10 cellular contexts compared by ENCODE assay signal in the genomic region with DNA sequence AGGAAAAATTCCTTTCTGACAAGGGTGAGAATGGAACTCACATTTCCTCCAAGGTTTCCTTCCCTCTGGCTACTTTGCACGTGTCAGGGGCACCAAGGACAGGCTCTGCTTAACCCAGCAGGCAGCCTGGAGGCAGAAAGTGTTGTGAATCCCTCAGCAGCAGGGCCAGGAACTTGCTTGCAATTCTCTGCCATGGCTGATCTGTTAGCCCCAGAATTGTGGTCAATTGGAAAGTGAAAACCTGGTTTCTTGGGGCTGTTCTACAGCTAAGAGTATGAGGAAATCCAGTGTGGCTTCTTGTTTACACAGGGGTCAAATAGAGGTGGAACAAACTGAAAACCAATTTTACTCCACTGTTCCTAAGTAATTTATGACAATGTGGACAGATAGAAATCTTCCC. TPM values are rescaled to one million over a fixed set of nuclear protein-coding genes. Genes with fewer than 3 reads are reported as not detected.
DNase-seq lines count a peak whose midpoint lies in the region; ATAC-seq and TF ChIP-seq lines count a peak whose summit lies in the region.
"Had no signal": no experiment of that assay in that cellular context is flagged by ENCODE, and none has a peak within 500 bp of the region (broad histone marks: within the 10 kb centered on the region; RNA-seq: fewer than 3 reads in every experiment).

No MANE protein-coding gene starts in this region.

- no peak overlapping the region for H3K27ac ChIP-seq in SK-N-MC

- peak overlapping the region; percentile 35 for H3K27ac Mint-ChIP-seq in type B pancreatic cell

- TF ChIP-seq CTCF in type B pancreatic cell (conservative IDR thresholded peaks at IDR 0.05), result no peak

- no peaks in the 10 kb centered on the region for H3K9me3 ChIP-seq in SK-N-MC (ENCODE audit: low read depth, low read length)

- peak overlapping the region; percentile 4 for H3K9ac ChIP-seq in SK-N-MC (ENCODE audit: insufficient read length)

- ATAC-seq in HG03025 (IDR thresholded peaks at IDR 0.05; ENCODE audit: low FRiP score, unreplicated experiment), result peak; percentile 98

- peak; percentile 61 for DNase-seq in SIG-M5 treated with dmso at 0.1 percent for 504 hours (lab: John Stamatoyannopoulos, UW; ENCODE audit: unreplicated experiment)
- DNase-seq in SIG-M5 (lab: John Stamatoyannopoulos, UW), result no peak
- DNase-seq in SK-N-MC (ENCODE audit: low read depth, low spot score), result no peak
- no peak for DNase-seq in type B pancreatic cell (ENCODE audit: extremely low spot score, unreplicated experiment)
- no peak for DNase-seq in SHP77 treated with DMSO at 0.1 percent for 48 hours (lab: John Stamatoyannopoulos, UW)
- DNase-seq in ureter (ENCODE audit: low spot score), result no peak
- DNase-seq in DMS79 (lab: John Stamatoyannopoulos, UW), result no peak
- DNase-seq: dermis blood vessel endothelial cell; stimulated activated CD8-positive, alpha-beta memory T cell treated with anti-CD3 and anti-CD28 coated beads, Interleukin-4, amount 100 ng/mL, for 48 hours had no signal

- peak overlapping the region; percentile 16 for H3K4me3 Mint-ChIP-seq in type B pancreatic cell

- H3K36me3 Mint-ChIP-seq in type B pancreatic cell, result no peaks in the 10 kb centered on the region

- peaks cover 81% of the 10 kb centered on the region for H3K27me3 Mint-ChIP-seq in type B pancreatic cell

- H3K4me1 Mint-ChIP-seq in type B pancreatic cell (ENCODE audit: unreplicated experiment), result peaks cover 19% of the 10 kb centered on the region

- H3K4me3 ChIP-seq in SK-N-MC, result no peak overlapping the region

- H3K36me3 ChIP-seq in SK-N-MC (ENCODE audit: insufficient read depth, low read length), result no peaks in the 10 kb centered on the region

- H3K9me3 Mint-ChIP-seq in type B pancreatic cell, result no peaks in the 10 kb centered on the region

RNA-seq across cellular contexts. Expression of a gene that starts 38.3 kb away (rescaled TPM):
- total RNA-seq in type B pancreatic cell (ENCODE audit: low replicate concordance), result 12.1 and 19.2 TPM in 2 replicates
- total RNA-seq in ureter, result 13.5 TPM
